In the genomic region with DNA sequence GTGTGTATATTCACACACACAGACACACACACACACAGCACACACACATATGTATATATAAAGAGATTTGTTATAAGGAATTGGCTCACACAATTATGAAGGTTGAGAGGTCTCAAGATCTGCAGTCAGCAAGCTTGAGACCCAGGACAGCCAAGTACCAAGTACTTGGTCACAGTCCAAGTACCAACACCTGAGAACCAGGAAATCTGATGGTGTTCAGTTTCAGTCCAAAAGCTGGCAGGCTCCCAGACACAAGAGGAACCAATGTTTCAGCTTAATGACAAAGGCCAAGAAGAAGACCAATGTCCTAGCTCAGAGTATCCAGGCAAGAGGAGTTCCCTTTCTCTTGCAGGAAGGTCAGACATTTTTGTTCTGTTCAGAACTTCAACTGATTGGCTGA, we compare ENCODE assay signal across 1 cellular context.
TF ChIP-seq lines count a peak whose summit lies in the region.

No MANE protein-coding gene starts in this region.

TF ChIP-seq in IMR-90, 13 proteins besides CTCF, POLR2A, EP300 and RAD21 (continued from another document):
- TF ChIP-seq, protein P1, sequence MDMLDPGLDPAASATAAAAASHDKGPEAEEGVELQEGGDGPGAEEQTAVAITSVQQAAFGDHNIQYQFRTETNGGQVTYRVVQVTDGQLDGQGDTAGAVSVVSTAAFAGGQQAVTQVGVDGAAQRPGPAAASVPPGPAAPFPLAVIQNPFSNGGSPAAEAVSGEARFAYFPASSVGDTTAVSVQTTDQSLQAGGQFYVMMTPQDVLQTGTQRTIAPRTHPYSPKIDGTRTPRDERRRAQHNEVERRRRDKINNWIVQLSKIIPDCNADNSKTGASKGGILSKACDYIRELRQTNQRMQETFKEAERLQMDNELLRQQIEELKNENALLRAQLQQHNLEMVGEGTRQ (IDR thresholded peaks at IDR 0.05; ENCODE audit: low read depth, low read length): no peak
- TF ChIP-seq RCOR1 (IDR thresholded peaks at IDR 0.05; ENCODE audit: insufficient replicate concordance, low read length): no peak
- no peak for TF ChIP-seq SMC3 (IDR thresholded peaks at IDR 0.05; ENCODE audit: low read depth, low read length)
- TF ChIP-seq RFX5 (IDR thresholded peaks at IDR 0.05; ENCODE audit: low read depth, low read length): no peak
- TF ChIP-seq, protein P2, sequence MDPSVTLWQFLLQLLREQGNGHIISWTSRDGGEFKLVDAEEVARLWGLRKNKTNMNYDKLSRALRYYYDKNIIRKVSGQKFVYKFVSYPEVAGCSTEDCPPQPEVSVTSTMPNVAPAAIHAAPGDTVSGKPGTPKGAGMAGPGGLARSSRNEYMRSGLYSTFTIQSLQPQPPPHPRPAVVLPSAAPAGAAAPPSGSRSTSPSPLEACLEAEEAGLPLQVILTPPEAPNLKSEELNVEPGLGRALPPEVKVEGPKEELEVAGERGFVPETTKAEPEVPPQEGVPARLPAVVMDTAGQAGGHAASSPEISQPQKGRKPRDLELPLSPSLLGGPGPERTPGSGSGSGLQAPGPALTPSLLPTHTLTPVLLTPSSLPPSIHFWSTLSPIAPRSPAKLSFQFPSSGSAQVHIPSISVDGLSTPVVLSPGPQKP (IDR thresholded peaks at IDR 0.05; ENCODE audit: borderline replicate concordance, low read depth, low read length): no peak
